ENCODE assay signal across 9 cellular contexts in the genomic region with DNA sequence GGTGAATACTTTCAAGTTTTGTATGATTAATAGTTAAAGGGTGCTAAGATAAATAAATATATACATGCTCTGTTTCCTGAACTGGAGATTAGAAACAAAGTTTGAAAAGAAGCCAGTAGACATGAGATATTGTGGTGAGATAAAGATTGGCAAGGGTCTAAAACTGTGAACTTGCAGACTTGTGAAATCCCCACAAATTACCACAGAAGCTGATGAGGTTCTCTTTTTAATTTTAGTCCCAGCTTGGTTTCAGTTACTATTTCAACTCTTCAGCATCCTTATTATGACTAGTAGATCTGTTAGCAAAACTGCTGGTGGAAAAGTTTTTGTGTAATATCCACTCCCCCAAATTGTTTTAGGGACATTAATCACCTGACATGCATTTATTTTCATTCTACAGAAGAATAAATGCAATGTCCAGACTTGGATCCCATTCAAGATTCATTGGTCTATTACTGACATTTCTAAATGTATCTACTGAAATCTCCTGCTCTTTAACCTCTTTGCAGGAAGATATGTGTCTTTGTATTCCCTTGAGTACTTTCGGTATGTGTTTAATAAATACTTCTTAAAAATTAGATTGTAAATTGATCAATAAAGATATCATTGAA. TPM values are rescaled to one million over a fixed set of nuclear protein-coding genes. Genes with fewer than 3 reads are reported as not detected.
DNase-seq lines count a peak whose midpoint lies in the region; ATAC-seq and TF ChIP-seq lines count a peak whose summit lies in the region.
"Had no signal": no experiment of that assay in that cellular context is flagged by ENCODE, and none has a peak within 500 bp of the region (broad histone marks: within the 10 kb centered on the region; RNA-seq: fewer than 3 reads in every experiment).

No MANE protein-coding gene starts in this region.

- DNase-seq in MV-4-11 (lab: John Stamatoyannopoulos, UW) (peak; percentile 95), lung microvascular endothelial cell (ENCODE audit: low read depth in 2 of 2) (peak; percentile 21 to 85), SHP77 treated with DMSO at 0.1 percent for 48 hours (lab: John Stamatoyannopoulos, UW) (no peak), putamen (ENCODE audit: low spot score) (no peak), foreskin fibroblast (no peak)
- DNase-seq in activated CD4-positive, alpha-beta T cell treated with anti-CD3 and anti-CD28 coated beads for 4 hours, result no peak
- DNase-seq: left ventricle myocardium superior had no signal

- no peak overlapping the region for H3K4me3 ChIP-seq in foreskin fibroblast (ENCODE audit: low read depth in 1 of 2, low read length in 2 of 2)

- TF ChIP-seq CTCF in foreskin fibroblast (IDR thresholded peaks at IDR 0.05; ENCODE audit: low read depth, low read length), result no peak

- ATAC-seq in GM18858 (IDR thresholded peaks at IDR 0.05; ENCODE audit: unreplicated experiment) (peak; percentile 54), HG02678 (IDR thresholded peaks at IDR 0.05; ENCODE audit: unreplicated experiment) (peak; percentile 49)
- ATAC-seq: left ventricle myocardium superior had no signal

RNA-seq across cellular contexts. Expression of a gene that starts 20.8 kb away (rescaled TPM):
- total RNA-seq in lung microvascular endothelial cell, result 138 and 180 TPM in 2 replicates

Comparison
In these comparisons a context has a peak if more than half of its experiments do, and no peak if none do; other contexts are left out.
1. DNase-seq: peak in MV-4-11 (single experiment) and lung microvascular endothelial cell (2 of 2); none in SHP77 treated with DMSO at 0.1 percent for 48 hours (single experiment), putamen (single experiment), foreskin fibroblast (0 of 2) and activated CD4-positive, alpha-beta T cell treated with anti-CD3 and anti-CD28 coated beads for 4 hours (0 of 2).